ENCODE assay signal across 10 cellular contexts in genomic region chr11:68032003-68032402, GRCh38. TPM values are rescaled to one million over a fixed set of nuclear protein-coding genes. Genes with fewer than 3 reads are reported as not detected.
A peak's percentile ranks its signal among the peaks of the same experiment; 100 is the strongest.
DNase-seq lines count a peak whose midpoint lies in the region; ATAC-seq and TF ChIP-seq lines count a peak whose summit lies in the region.
"Had no signal": no experiment of that assay in that cellular context is flagged by ENCODE, and none has a peak within 500 bp of the region (broad histone marks: within the 10 kb centered on the region; RNA-seq: fewer than 3 reads in every experiment).

No MANE protein-coding gene starts in this region.

- H3K4me1 Mint-ChIP-seq in activated naive CD8-positive, alpha-beta T cell (ENCODE audit: low read depth), result peaks cover 21% of the 10 kb centered on the region

- no peaks in the 10 kb centered on the region for H3K36me3 Mint-ChIP-seq in activated naive CD8-positive, alpha-beta T cell

- H3K4me3 Mint-ChIP-seq in activated naive CD8-positive, alpha-beta T cell, result peak overlapping the region; percentile 98

- peaks cover 38% of the 10 kb centered on the region for H3K4me1 ChIP-seq in ACC112 (ENCODE audit: control insufficient read depth, insufficient read depth, low read length, unreplicated experiment)
- 0 out of 2 replicates have a peak, but pooled peaks cover 2% of the 10 kb centered on the region for H3K4me1 ChIP-seq in HEK293 (ENCODE audit: control insufficient read depth, insufficient read depth, low read length)
- peaks cover 42% of the 10 kb centered on the region for H3K4me1 ChIP-seq in mesenchymal stem cell (ENCODE audit: control insufficient read depth, insufficient read depth, low read depth, low read length)

- no peak overlapping the region for H4K8ac ChIP-seq in mesenchymal stem cell (ENCODE audit: low read length)

- peaks cover 33% of the 10 kb centered on the region for H3K79me1 ChIP-seq in mesenchymal stem cell (replicated peaks; ENCODE audit: low read length, poor library complexity, severe bottlenecking)

- no peaks in the 10 kb centered on the region for H3K9me3 Mint-ChIP-seq in activated naive CD8-positive, alpha-beta T cell (ENCODE audit: low read depth)

- H3K36me3 ChIP-seq in ACC112 (ENCODE audit: insufficient read depth, low read length) (peaks cover 6% of the 10 kb centered on the region; the same call in 1 of the 2 replicates), HEK293 (ENCODE audit: control insufficient read depth in 2 of 2, insufficient read depth in 1 of 2, low read length in 2 of 2) (peaks cover 0 to 42% of the 10 kb centered on the region in 2 experiments; a peak in 2 of 3 replicates), mesenchymal stem cell (ENCODE audit: control insufficient read depth in 1 of 2, insufficient read depth in 2 of 2, low read depth in 1 of 2, low read length in 2 of 2) (peaks cover 38 to 44% of the 10 kb centered on the region in 2 experiments)

- H2BK12ac ChIP-seq in mesenchymal stem cell (ENCODE audit: low read length in 2 of 2), result no peak overlapping the region

- CTCF ChIA-PET in HEK293 (lab: Yijun Ruan, JAX), result no interaction called here

- no peak overlapping the region for H2AK5ac ChIP-seq in mesenchymal stem cell (ENCODE audit: low read length, severe bottlenecking)

- TF ChIP-seq CTCF in HEK293 (tag by site-specific recombination; IDR thresholded peaks at IDR 0.05), result no peak

- H3K4me3 ChIP-seq in ACC112 (ENCODE audit: low read depth, low read length), result peak overlapping the region; percentile 95; the same call in 1 of the 2 replicates
- no peak overlapping the region for H3K4me3 ChIP-seq in HEK293 (ENCODE audit: low read depth, low read length)
- H3K4me3 ChIP-seq in mesenchymal stem cell (ENCODE audit: insufficient read depth in 1 of 2, low read depth in 1 of 2, low read length in 2 of 2), result peak overlapping the region in 1 of 2 experiments; percentile 86

- H4K91ac ChIP-seq in mesenchymal stem cell (ENCODE audit: low read length), result no peak overlapping the region

- no peak overlapping the region for H3K14ac ChIP-seq in mesenchymal stem cell (ENCODE audit: low read length in 2 of 2)

- POLR2A ChIA-PET in HEK293 (lab: Yijun Ruan, JAX), result no interaction called here

- no peak overlapping the region for H2BK5ac ChIP-seq in mesenchymal stem cell (ENCODE audit: low read depth, low read length, poor library complexity, severe bottlenecking)

- 91% methylated on average over 7 of the region's 9 CpGs for WGBS in mesenchymal stem cell

- no peak overlapping the region for H3K18ac ChIP-seq in mesenchymal stem cell (ENCODE audit: low read depth in 1 of 2, low read length in 2 of 2)

- DNase-seq in mesenchymal stem cell (no peak), ureter (ENCODE audit: low spot score) (no peak)
- DNase-seq: activated CD8-positive, alpha-beta memory T cell treated with anti-CD3 and anti-CD28 coated beads, Interleukin-2, amount 50 U/mL, for 48 hours; DMS79 had no signal

- H2BK15ac ChIP-seq in mesenchymal stem cell (ENCODE audit: low read depth, poor library complexity, severe bottlenecking), result no peak overlapping the region

- H3K27ac ChIP-seq in ACC112 (ENCODE audit: low read depth, low read length) (no peak overlapping the region), HEK293 (ENCODE audit: extremely low read depth, low read depth, low read length) (no peak overlapping the region), mesenchymal stem cell (ENCODE audit: low read length, poor library complexity, severe bottlenecking) (no peak overlapping the region)

- H3K4ac ChIP-seq in mesenchymal stem cell (ENCODE audit: low read depth in 1 of 2, low read length in 2 of 2), result peak overlapping the region in 1 of 2 experiments; percentile 37

- H3K27me3 Mint-ChIP-seq in activated naive CD8-positive, alpha-beta T cell, result no peaks in the 10 kb centered on the region

- H3K4me2 ChIP-seq in mesenchymal stem cell (ENCODE audit: low read length, poor library complexity, severe bottlenecking), result no peak overlapping the region

- H3K79me2 ChIP-seq in ACC112 (ENCODE audit: control insufficient read depth, insufficient read depth, low read length, unreplicated experiment), result peaks cover 20% of the 10 kb centered on the region

- H3K23ac ChIP-seq in mesenchymal stem cell (ENCODE audit: low read length in 2 of 2), result no peak overlapping the region

- no peak overlapping the region for H2BK120ac ChIP-seq in mesenchymal stem cell (ENCODE audit: low read depth, low read length)

- H2AFZ ChIP-seq in ACC112 (ENCODE audit: low read length, unreplicated experiment) (no peak overlapping the region), mesenchymal stem cell (ENCODE audit: low read depth, low read length) (no peak overlapping the region)

- peak overlapping the region; percentile 92 for H3K9ac ChIP-seq in mesenchymal stem cell (ENCODE audit: low read length)

- ATAC-seq in HG03565 (IDR thresholded peaks at IDR 0.05; ENCODE audit: unreplicated experiment), result no peak
- ATAC-seq in HG03378 (IDR thresholded peaks at IDR 0.05; ENCODE audit: unreplicated experiment), result no peak
- no peak for ATAC-seq in HG03571 (IDR thresholded peaks at IDR 0.05; ENCODE audit: unreplicated experiment)

- no peaks in the 10 kb centered on the region for H3K27me3 ChIP-seq in ACC112 (ENCODE audit: insufficient read depth, low read length)
- no peaks in the 10 kb centered on the region for H3K27me3 ChIP-seq in mesenchymal stem cell (ENCODE audit: control insufficient read depth in 1 of 2, insufficient read depth in 1 of 2, low read length in 2 of 2)

- H3K9me3 ChIP-seq in HEK293 (ENCODE audit: control insufficient read depth, insufficient read depth, low read depth, low read length), result no peaks in the 10 kb centered on the region
- H3K9me3 ChIP-seq in mesenchymal stem cell (ENCODE audit: control insufficient read depth, low read length), result no peaks in the 10 kb centered on the region

- peak overlapping the region; percentile 98 for H3K27ac Mint-ChIP-seq in activated naive CD8-positive, alpha-beta T cell

TF ChIP-seq in HEK293, 187 proteins besides CTCF, POLR2A, EP300 and RAD21:
- TF ChIP-seq ZIC2 (tag by site-specific recombination; IDR thresholded peaks at IDR 0.05) (no peak), OVOL3 (tag by site-specific recombination; IDR thresholded peaks at IDR 0.05) (no peak), ZNF560 (tag by site-specific recombination; IDR thresholded peaks at IDR 0.05; ENCODE audit: borderline replicate concordance) (no peak), ZNF433 (tag by site-specific recombination; IDR thresholded peaks at IDR 0.05; ENCODE audit: low read depth) (no peak), ZNF335 (tag by site-specific recombination; conservative IDR thresholded peaks at IDR 0.05) (no peak), GLIS1 (tag by site-specific recombination; IDR thresholded peaks at IDR 0.05) (peak; percentile 22; the same call in 1 of the 2 replicates)
- TF ChIP-seq, protein P1, sequence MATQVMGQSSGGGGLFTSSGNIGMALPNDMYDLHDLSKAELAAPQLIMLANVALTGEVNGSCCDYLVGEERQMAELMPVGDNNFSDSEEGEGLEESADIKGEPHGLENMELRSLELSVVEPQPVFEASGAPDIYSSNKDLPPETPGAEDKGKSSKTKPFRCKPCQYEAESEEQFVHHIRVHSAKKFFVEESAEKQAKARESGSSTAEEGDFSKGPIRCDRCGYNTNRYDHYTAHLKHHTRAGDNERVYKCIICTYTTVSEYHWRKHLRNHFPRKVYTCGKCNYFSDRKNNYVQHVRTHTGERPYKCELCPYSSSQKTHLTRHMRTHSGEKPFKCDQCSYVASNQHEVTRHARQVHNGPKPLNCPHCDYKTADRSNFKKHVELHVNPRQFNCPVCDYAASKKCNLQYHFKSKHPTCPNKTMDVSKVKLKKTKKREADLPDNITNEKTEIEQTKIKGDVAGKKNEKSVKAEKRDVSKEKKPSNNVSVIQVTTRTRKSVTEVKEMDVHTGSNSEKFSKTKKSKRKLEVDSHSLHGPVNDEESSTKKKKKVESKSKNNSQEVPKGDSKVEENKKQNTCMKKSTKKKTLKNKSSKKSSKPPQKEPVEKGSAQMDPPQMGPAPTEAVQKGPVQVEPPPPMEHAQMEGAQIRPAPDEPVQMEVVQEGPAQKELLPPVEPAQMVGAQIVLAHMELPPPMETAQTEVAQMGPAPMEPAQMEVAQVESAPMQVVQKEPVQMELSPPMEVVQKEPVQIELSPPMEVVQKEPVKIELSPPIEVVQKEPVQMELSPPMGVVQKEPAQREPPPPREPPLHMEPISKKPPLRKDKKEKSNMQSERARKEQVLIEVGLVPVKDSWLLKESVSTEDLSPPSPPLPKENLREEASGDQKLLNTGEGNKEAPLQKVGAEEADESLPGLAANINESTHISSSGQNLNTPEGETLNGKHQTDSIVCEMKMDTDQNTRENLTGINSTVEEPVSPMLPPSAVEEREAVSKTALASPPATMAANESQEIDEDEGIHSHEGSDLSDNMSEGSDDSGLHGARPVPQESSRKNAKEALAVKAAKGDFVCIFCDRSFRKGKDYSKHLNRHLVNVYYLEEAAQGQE (tag by site-specific recombination; IDR thresholded peaks at IDR 0.05), result no peak

RNA-seq across cellular contexts. Expression of gene NDUFS8, which starts 1.5 kb away (rescaled TPM):
- 104 TPM for polyA plus RNA-seq in mesenchymal stem cell (2013, experiment 1 of 2)
- polyA plus RNA-seq in mesenchymal stem cell (2013, experiment 2 of 2), result 106 TPM
- total RNA-seq in ureter, result 172 TPM

RNA-seq across cellular contexts. Expression of gene TCIRG1, which starts 6.8 kb away (rescaled TPM):
- 84.2 TPM for polyA plus RNA-seq in mesenchymal stem cell (2013, experiment 1 of 2)
- polyA plus RNA-seq in mesenchymal stem cell (2013, experiment 2 of 2), result 79.4 TPM
- 134 TPM for total RNA-seq in ureter

RNA-seq across cellular contexts. Expression of gene ALDH3B1, which starts 21.9 kb away (rescaled TPM):
- 22.4 TPM for polyA plus RNA-seq in mesenchymal stem cell (2013, experiment 1 of 2)
- polyA plus RNA-seq in mesenchymal stem cell (2013, experiment 2 of 2), result 22.5 TPM
- total RNA-seq in ureter, result 25.4 TPM

RNA-seq across cellular contexts. Expression of gene UNC93B1, which starts 28.1 kb away (rescaled TPM):
- 12.1 TPM for polyA plus RNA-seq in mesenchymal stem cell (2013, experiment 1 of 2)
- 11.5 TPM for polyA plus RNA-seq in mesenchymal stem cell (2013, experiment 2 of 2)
- 98.3 TPM for total RNA-seq in ureter
